10 cellular contexts compared by ENCODE assay signal in the genomic region with DNA sequence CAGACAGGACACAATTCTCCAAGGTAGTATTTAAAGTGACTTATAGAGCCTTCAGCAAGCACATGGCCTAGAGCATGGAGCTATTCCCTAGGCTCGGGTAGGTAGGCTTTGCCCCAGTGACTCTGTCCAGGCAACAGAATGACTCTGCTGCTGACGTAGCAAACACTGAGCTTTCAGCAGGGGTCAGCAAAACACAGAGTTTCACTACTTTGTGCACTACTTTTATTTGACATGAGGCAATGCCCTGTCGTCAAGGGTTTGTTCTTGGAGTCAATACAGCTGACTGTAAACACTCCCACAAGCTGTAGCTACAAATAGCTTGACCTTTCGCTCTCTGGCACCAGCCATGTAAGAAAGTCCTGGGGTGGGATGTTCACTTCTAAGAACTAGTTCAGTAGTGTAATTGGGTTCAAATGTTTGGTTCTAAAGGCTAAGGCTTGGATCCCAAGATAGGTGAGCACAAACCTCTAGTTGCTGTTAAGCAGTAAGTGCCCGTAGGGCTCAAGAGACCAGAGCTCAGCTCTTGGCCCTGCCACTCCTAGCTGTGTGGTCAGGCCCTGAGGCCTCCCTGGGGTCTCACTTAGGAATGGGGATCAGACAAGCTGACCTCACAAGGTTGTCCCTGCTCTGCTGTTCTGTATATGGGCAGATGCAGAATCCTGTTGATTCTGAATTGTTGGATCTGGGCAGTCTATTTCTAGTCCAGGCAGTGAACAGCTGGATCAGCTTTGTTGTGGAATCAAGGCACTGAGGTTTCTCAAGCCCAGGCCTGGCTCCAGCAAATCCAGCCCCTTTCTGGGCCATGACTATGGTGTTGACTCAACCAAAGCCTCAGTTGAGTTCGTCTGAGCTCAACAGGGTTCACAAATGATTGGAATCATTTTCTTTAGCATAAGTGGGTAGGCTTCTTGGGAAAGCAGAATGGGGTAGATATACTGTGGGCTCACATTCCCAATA. TPM values are rescaled to one million over a fixed set of nuclear protein-coding genes. Genes with fewer than 3 reads are reported as not detected.
DNase-seq lines count a peak whose midpoint lies in the region; ATAC-seq, FAIRE-seq and TF ChIP-seq lines count a peak whose summit lies in the region.
"Had no signal": no experiment of that assay in that cellular context is flagged by ENCODE, and none has a peak within 500 bp of the region (broad histone marks: within the 10 kb centered on the region; RNA-seq: fewer than 3 reads in every experiment).

No MANE protein-coding gene starts in this region.

- 67% methylated on average over 6 of the region's 6 CpGs for WGBS in hepatocyte (ENCODE audit: low lambda C conversion rate, missing lambda C conversion rate)

- CTCF ChIA-PET in activated CD8-positive, alpha-beta memory T cell treated with anti-CD3 and anti-CD28 coated beads, Interleukin-2, amount 10 ng/mL, durations not matched to agents 7 days and 5 days (lab: Charles Lee) = interaction anchor here (0.6 to 1.3 kb wide), 4 partner anchors 8 to 209 kb away, joined by 3 read pairs; no protein-coding TSS in a partner anchor

- H3K4me3 ChIP-seq in astrocyte of the spinal cord (ENCODE audit: low read depth, low read length) (no peak overlapping the region), hepatocyte (no peak overlapping the region), retinal pigment epithelial cell (ENCODE audit: low read length) (no peak overlapping the region)

- FAIRE-seq in G401.6 (lab: Jason Lieb, UNC) = peak; percentile 85

- DNase-seq in astrocyte of the spinal cord (ENCODE audit: low read depth, low spot score) (peak; percentile 51), hepatocyte (ENCODE audit: low spot score) (peak; percentile 72), retinal pigment epithelial cell (ENCODE audit: low read depth) (peak; percentile 60), UCSD-AML1 (lab: John Stamatoyannopoulos, UW; ENCODE audit: unreplicated experiment) (no peak), NCI-H510A (lab: John Stamatoyannopoulos, UW) (no peak)
- no peak for DNase-seq in activated CD8-positive, alpha-beta memory T cell treated with anti-CD3 and anti-CD28 coated beads, Interleukin-2, amount 10 ng/mL, durations not matched to agents 7 days and 5 days
- DNase-seq in stimulated activated CD4-positive, alpha-beta T cell treated with anti-CD3 and anti-CD28 coated beads, Interleukin-15, amount 100 ng/mL, for 24 hours = no peak
- DNase-seq: activated CD8-positive, alpha-beta memory T cell treated with anti-CD3 and anti-CD28 coated beads for 24 hours; NCI-H2081 treated with DMSO at 0.1 percent for 48 hours had no signal

- in situ Hi-C loops in astrocyte of the spinal cord (cut with HindIII; ENCODE audit: low sequenced_read_pairs) = no loop called here

- H3K79me2 ChIP-seq in hepatocyte = no peaks in the 10 kb centered on the region

- H3K36me3 ChIP-seq in hepatocyte (replicated peaks; ENCODE audit: insufficient read depth, low read depth) = no peaks in the 10 kb centered on the region

- ATAC-seq in activated CD8-positive, alpha-beta memory T cell treated with anti-CD3 and anti-CD28 coated beads, Interleukin-2, amount 10 ng/mL, durations not matched to agents 7 days and 5 days = no peak

- H3K27me3 ChIP-seq in hepatocyte = no peaks in the 10 kb centered on the region

- no peak overlapping the region for H2AFZ ChIP-seq in hepatocyte

- no peaks in the 10 kb centered on the region for H3K9me3 Mint-ChIP-seq in activated CD8-positive, alpha-beta memory T cell treated with anti-CD3 and anti-CD28 coated beads, Interleukin-2, amount 10 ng/mL, durations not matched to agents 7 days and 5 days (ENCODE audit: low read depth)

- peak overlapping the region; percentile 71 for H3K27ac ChIP-seq in hepatocyte

- H3K4me2 ChIP-seq in hepatocyte = no peak overlapping the region

- TF ChIP-seq CTCF in astrocyte of the spinal cord (IDR thresholded peaks at IDR 0.05; ENCODE audit: low read depth, low read length) = no peak
- peak; percentile 40 for TF ChIP-seq CTCF in hepatocyte (IDR thresholded peaks at IDR 0.05; ENCODE audit: poor library complexity)
- TF ChIP-seq CTCF in retinal pigment epithelial cell (conservative IDR thresholded peaks at IDR 0.05; ENCODE audit: low read depth, low read length) = no peak

- H3K27ac Mint-ChIP-seq in activated CD8-positive, alpha-beta memory T cell treated with anti-CD3 and anti-CD28 coated beads, Interleukin-2, amount 10 ng/mL, durations not matched to agents 7 days and 5 days = no peak overlapping the region

- H3K9me3 ChIP-seq in hepatocyte (ENCODE audit: low read depth) = no peaks in the 10 kb centered on the region

- H3K4me1 Mint-ChIP-seq in activated CD8-positive, alpha-beta memory T cell treated with anti-CD3 and anti-CD28 coated beads, Interleukin-2, amount 10 ng/mL, durations not matched to agents 7 days and 5 days = peaks cover 7% of the 10 kb centered on the region

- H3K27me3 Mint-ChIP-seq in activated CD8-positive, alpha-beta memory T cell treated with anti-CD3 and anti-CD28 coated beads, Interleukin-2, amount 10 ng/mL, durations not matched to agents 7 days and 5 days = no peaks in the 10 kb centered on the region

- H4K20me1 ChIP-seq in hepatocyte (ENCODE audit: insufficient read depth, poor library complexity, severe bottlenecking) = peaks cover 3% of the 10 kb centered on the region

- no peak overlapping the region for H3K4me3 Mint-ChIP-seq in activated CD8-positive, alpha-beta memory T cell treated with anti-CD3 and anti-CD28 coated beads, Interleukin-2, amount 10 ng/mL, durations not matched to agents 7 days and 5 days

- H3K9me2 ChIP-seq in hepatocyte (replicated peaks; ENCODE audit: insufficient read depth) = no peaks in the 10 kb centered on the region

- H3K36me3 Mint-ChIP-seq in activated CD8-positive, alpha-beta memory T cell treated with anti-CD3 and anti-CD28 coated beads, Interleukin-2, amount 10 ng/mL, durations not matched to agents 7 days and 5 days = peaks cover 7% of the 10 kb centered on the region

- H3K4me1 ChIP-seq in hepatocyte (ENCODE audit: insufficient read depth) = peaks cover 5% of the 10 kb centered on the region

RNA-seq across cellular contexts. Expression of a gene that starts 10.7 kb away (rescaled TPM):
- total RNA-seq in hepatocyte = not detected in 2 replicates
- polyA plus RNA-seq in hepatocyte = not detected in 2 replicates
- total RNA-seq in activated CD8-positive, alpha-beta memory T cell treated with anti-CD3 and anti-CD28 coated beads, Interleukin-2, amount 10 ng/mL, durations not matched to agents 7 days and 5 days = not detected

RNA-seq across cellular contexts. Expression of a gene that starts 26.8 kb away (rescaled TPM):
- total RNA-seq in hepatocyte = 75.1 and 77.1 TPM in 2 replicates
- 37.4 and 43.1 TPM in 2 replicates for polyA plus RNA-seq in hepatocyte
- 10 to 100 TPM; 37.8 to 51.7 TPM for total RNA-seq in activated CD8-positive, alpha-beta memory T cell treated with anti-CD3 and anti-CD28 coated beads, Interleukin-2, amount 10 ng/mL, durations not matched to agents 7 days and 5 days

RNA-seq across cellular contexts. Expression of a gene that starts 47.8 kb away (rescaled TPM):
- 1.1 and 2.2 TPM in 2 replicates for total RNA-seq in hepatocyte
- 1.1 and 1.3 TPM in 2 replicates for polyA plus RNA-seq in hepatocyte
- under 1 TPM; 0.26 to 0.41 TPM for total RNA-seq in activated CD8-positive, alpha-beta memory T cell treated with anti-CD3 and anti-CD28 coated beads, Interleukin-2, amount 10 ng/mL, durations not matched to agents 7 days and 5 days

RNA-seq across cellular contexts. Expression of a gene that starts 48.3 kb away (rescaled TPM):
- 7.2 and 8.2 TPM in 2 replicates for total RNA-seq in hepatocyte
- polyA plus RNA-seq in hepatocyte = 3.0 and 4.0 TPM in 2 replicates
- 10 to 100 TPM; 14.9 to 18.2 TPM for total RNA-seq in activated CD8-positive, alpha-beta memory T cell treated with anti-CD3 and anti-CD28 coated beads, Interleukin-2, amount 10 ng/mL, durations not matched to agents 7 days and 5 days

Comparison
In these comparisons a context has a peak if more than half of its experiments do, and no peak if none do; other contexts are left out.
1. DNase-seq: peak in astrocyte of the spinal cord (single experiment), hepatocyte (single experiment) and retinal pigment epithelial cell (single experiment); none in activated CD8-positive, alpha-beta memory T cell treated with anti-CD3 and anti-CD28 coated beads, Interleukin-2, amount 10 ng/mL, durations not matched to agents 7 days and 5 days (single experiment), UCSD-AML1 (single experiment), NCI-H510A (single experiment) and stimulated activated CD4-positive, alpha-beta T cell treated with anti-CD3 and anti-CD28 coated beads, Interleukin-15, amount 100 ng/mL, for 24 hours (single experiment).